Comparison of ENCODE assay signal across 23 cellular contexts in genomic region chr1:106798991-106799390, GRCh38.
A peak's percentile ranks its signal among the peaks of the same experiment; 100 is the strongest.
DNase-seq lines count a peak whose midpoint lies in the region; ATAC-seq and TF ChIP-seq lines count a peak whose summit lies in the region.
"Had no signal": no experiment of that assay in that cellular context is flagged by ENCODE, and none has a peak within 500 bp of the region (broad histone marks: within the 10 kb centered on the region; RNA-seq: fewer than 3 reads in every experiment).

No MANE protein-coding gene starts in this region.

- no peak overlapping the region for H4K8ac ChIP-seq in trophoblast cell (ENCODE audit: low read depth, low read length)

- no peak overlapping the region for H3K18ac ChIP-seq in trophoblast cell (ENCODE audit: low read length)

- CTCF ChIA-PET in mammary epithelial cell (lab: Charles Lee; ENCODE audit: low non-redundant PET) = no interaction called here
- CTCF ChIA-PET in CD4-positive, alpha-beta memory T cell (lab: Charles Lee; ENCODE audit: partially characterized antibody) = no interaction called here

- H3K4me1 ChIP-seq in mammary epithelial cell (ENCODE audit: insufficient read depth, low read length) (no peaks in the 10 kb centered on the region), suprapubic skin (no peaks in the 10 kb centered on the region), trophoblast cell (ENCODE audit: control insufficient read depth in 1 of 2, insufficient read depth in 2 of 2, low read length in 2 of 2) (no peaks in the 10 kb centered on the region)
- no peaks in the 10 kb centered on the region for H3K4me1 ChIP-seq in CD4-positive, alpha-beta memory T cell (ENCODE audit: insufficient read depth, low read length)
- H3K4me1 ChIP-seq: upper lobe of right lung had no signal

- H2BK120ac ChIP-seq in trophoblast cell (ENCODE audit: insufficient read depth, low read length, poor library complexity) = no peak overlapping the region

- WGBS in mammary epithelial cell (ENCODE audit: low coverage, missing lambda C conversion rate) = 43% methylated on average over 4 of the region's 4 CpGs
- WGBS in suprapubic skin = 61% methylated on average over 4 of the region's 4 CpGs
- WGBS in trophoblast cell (ENCODE audit: extremely low coverage, insufficient coverage, insufficient read length) = no CpG with 5 or more reads among the region's 4 CpGs

- no peak overlapping the region for H3K4me3 Mint-ChIP-seq in CD4-positive, alpha-beta memory T cell
- H3K4me3 Mint-ChIP-seq: activated T-helper 1 cell treated with anti-CD3 and anti-CD28 coated beads, Interleukin-12 subunit alpha, Interleukin-12 subunit beta, Interleukin-2, Interleukin-4 antibody, amounts not matched to agents 30 ng/mL and 10 ng/mL and 1 ng/mL, durations not matched to agents 14 hours and 24 hours and 36 hours; CD4-positive, CD25-positive, alpha-beta regulatory T cell; nephron had no signal

- no peak overlapping the region for H3K4ac ChIP-seq in trophoblast cell (ENCODE audit: low read depth, low read length)

- no peak overlapping the region for H2BK12ac ChIP-seq in trophoblast cell (ENCODE audit: low read length)

- BruUV-seq in mammary epithelial cell (replicated peaks; lab: Mats Ljungman, UMichigan) = no TSS peak

- DNase-seq in AG10803 (ENCODE audit: low read depth) (peak; percentile 2), MG63 (peak; percentile 6), mammary epithelial cell (peak; percentile 1), iris pigment epithelial cell (ENCODE audit: low read depth) (peak; percentile 9), suprapubic skin (ENCODE audit: low spot score in 2 of 2) (no peak), trophoblast cell (no peak)
- no peak for DNase-seq in CD4-positive, alpha-beta memory T cell
- DNase-seq: caudate nucleus; CD4-positive, CD25-positive, alpha-beta regulatory T cell; DMS79; effector CD4-positive, alpha-beta T cell; KG1; left cardiac atrium; NCI-H1092; NCI-H2107; NCI-H526 treated with DMSO at 0.1 percent for 48 hours; retina; SHP77 treated with DMSO at 0.1 percent for 48 hours; stimulated activated naive CD4-positive, alpha-beta T cell; upper lobe of right lung had no signal

- H3K4me2 ChIP-seq in mammary epithelial cell (ENCODE audit: insufficient read depth, low read depth, low read length) (no peak overlapping the region), trophoblast cell (ENCODE audit: low read length) (no peak overlapping the region)

- no peak overlapping the region for H4K91ac ChIP-seq in trophoblast cell (ENCODE audit: low read depth, low read length)

- H3K9me3 Mint-ChIP-seq in CD4-positive, alpha-beta memory T cell = peaks cover 0 to 10% (median 3%) of the 10 kb centered on the region in 8 donors
- H3K9me3 Mint-ChIP-seq: activated T-helper 1 cell treated with anti-CD3 and anti-CD28 coated beads, Interleukin-12 subunit alpha, Interleukin-12 subunit beta, Interleukin-2, Interleukin-4 antibody, amounts not matched to agents 30 ng/mL and 10 ng/mL and 1 ng/mL, durations not matched to agents 14 hours and 24 hours and 36 hours; nephron had no signal

- H3K36me3 ChIP-seq in MG63 = no peaks in the 10 kb centered on the region
- H3K36me3 ChIP-seq in mammary epithelial cell (ENCODE audit: insufficient read depth, low read length) = no peaks in the 10 kb centered on the region
- H3K36me3 ChIP-seq in suprapubic skin = no peaks in the 10 kb centered on the region
- H3K36me3 ChIP-seq in trophoblast cell (ENCODE audit: control insufficient read depth in 1 of 2, insufficient read depth in 2 of 2, low read length in 2 of 2) = no peaks in the 10 kb centered on the region
- no peaks in the 10 kb centered on the region for H3K36me3 ChIP-seq in CD4-positive, alpha-beta memory T cell (ENCODE audit: insufficient read depth, low read length)
- H3K36me3 ChIP-seq: upper lobe of right lung had no signal

- H3K27me3 ChIP-seq in MG63 (no peaks in the 10 kb centered on the region), mammary epithelial cell (ENCODE audit: insufficient read depth, low read length) (no peaks in the 10 kb centered on the region), suprapubic skin (no peaks in the 10 kb centered on the region), trophoblast cell (ENCODE audit: insufficient read depth, low read length) (no peaks in the 10 kb centered on the region)
- no peaks in the 10 kb centered on the region for H3K27me3 ChIP-seq in CD4-positive, alpha-beta memory T cell (ENCODE audit: insufficient read depth, low read length)
- H3K27me3 ChIP-seq: upper lobe of right lung had no signal

- H2BK5ac ChIP-seq in trophoblast cell (ENCODE audit: low read depth, low read length, poor library complexity) = no peak overlapping the region

- TF ChIP-seq CTCF in AG10803 (conservative IDR thresholded peaks at IDR 0.05; ENCODE audit: low read length) (no peak), mammary epithelial cell (conservative IDR thresholded peaks at IDR 0.05 in 1 of 2, IDR thresholded peaks at IDR 0.05 in 1 of 2; ENCODE audit: extremely low read depth in 1 of 2, insufficient read depth in 1 of 2, low read depth in 1 of 2, low read length in 2 of 2) (peak in 1 of 2 donors; percentile 29), suprapubic skin (IDR thresholded peaks at IDR 0.05) (no peak)

- ATAC-seq in HG03097 (IDR thresholded peaks at IDR 0.05; ENCODE audit: low FRiP score, unreplicated experiment) = no peak
- ATAC-seq: left cardiac atrium, upper lobe of right lung had no signal

- H3K27ac ChIP-seq in mammary epithelial cell (ENCODE audit: insufficient read depth, low read depth, low read length) = no peak overlapping the region
- no peak overlapping the region for H3K27ac ChIP-seq in suprapubic skin
- no peak overlapping the region for H3K27ac ChIP-seq in trophoblast cell (ENCODE audit: low read depth, low read length)
- H3K27ac ChIP-seq in CD4-positive, alpha-beta memory T cell (ENCODE audit: low read depth, low read length) = no peak overlapping the region
- H3K27ac ChIP-seq: upper lobe of right lung had no signal

- in situ Hi-C loops in mammary epithelial cell (cut with MboI; ENCODE audit: low sequenced_read_pairs in 2 of 2) = no loop called here

- H2AK5ac ChIP-seq in trophoblast cell (ENCODE audit: low read length) = no peak overlapping the region

- H3K4me3 ChIP-seq in AG10803 (ENCODE audit: low read length) = no peak overlapping the region
- no peak overlapping the region for H3K4me3 ChIP-seq in MG63
- H3K4me3 ChIP-seq in mammary epithelial cell (replicated peaks in 1 of 3; ENCODE audit: insufficient read depth in 1 of 3, low read depth in 2 of 3, low read length in 3 of 3) = no peak overlapping the region
- no peak overlapping the region for H3K4me3 ChIP-seq in suprapubic skin
- H3K4me3 ChIP-seq in trophoblast cell (ENCODE audit: low read depth, low read length) = no peak overlapping the region
- H3K4me3 ChIP-seq in CD4-positive, alpha-beta memory T cell (ENCODE audit: low read length in 2 of 2) = no peak overlapping the region
- H3K4me3 ChIP-seq: upper lobe of right lung had no signal

- no peaks in the 10 kb centered on the region for H3K79me1 ChIP-seq in trophoblast cell (ENCODE audit: low read length)

- no peak overlapping the region for H4K12ac ChIP-seq in trophoblast cell (ENCODE audit: low read depth, low read length)

- H3K79me2 ChIP-seq in mammary epithelial cell (ENCODE audit: insufficient read depth, low read length) (no peaks in the 10 kb centered on the region), trophoblast cell (ENCODE audit: control insufficient read depth, insufficient read depth, low read length, poor library complexity) (no peaks in the 10 kb centered on the region)

- no peak overlapping the region for H3K23ac ChIP-seq in trophoblast cell (ENCODE audit: low read length)

- H2AFZ ChIP-seq in mammary epithelial cell (ENCODE audit: low read depth, low read length) (no peak overlapping the region), trophoblast cell (ENCODE audit: insufficient read depth, low read length, poor library complexity) (no peak overlapping the region)

- H3K27ac Mint-ChIP-seq in CD4-positive, alpha-beta memory T cell = no peak overlapping the region
- H3K27ac Mint-ChIP-seq: activated T-helper 1 cell treated with anti-CD3 and anti-CD28 coated beads, Interleukin-12 subunit alpha, Interleukin-12 subunit beta, Interleukin-2, Interleukin-4 antibody, amounts not matched to agents 30 ng/mL and 10 ng/mL and 1 ng/mL, durations not matched to agents 14 hours and 24 hours and 36 hours; CD4-positive, CD25-positive, alpha-beta regulatory T cell; nephron had no signal

- no peak for TF ChIP-seq EP300 in suprapubic skin (IDR thresholded peaks at IDR 0.05)

- H3K14ac ChIP-seq in trophoblast cell (ENCODE audit: low read length) = no peak overlapping the region

- H3K27me3 Mint-ChIP-seq in CD4-positive, alpha-beta memory T cell = no peaks in the 10 kb centered on the region
- H3K27me3 Mint-ChIP-seq: CD4-positive, CD25-positive, alpha-beta regulatory T cell had no signal

- POLR2A ChIA-PET in CD4-positive, alpha-beta memory T cell (lab: Charles Lee; ENCODE audit: partially characterized antibody) = no interaction called here

- intact Hi-C loops in mammary epithelial cell (cut with micrococcal nuclease) = no loop called here
- intact Hi-C loops in CD4-positive, alpha-beta memory T cell (cut with micrococcal nuclease) = no loop called here

- H3K9ac ChIP-seq in mammary epithelial cell (ENCODE audit: insufficient read depth, low read length) (no peak overlapping the region), trophoblast cell (ENCODE audit: low read length) (no peak overlapping the region)

- H3K4me1 Mint-ChIP-seq in CD4-positive, alpha-beta memory T cell = no peaks in the 10 kb centered on the region
- H3K4me1 Mint-ChIP-seq: CD4-positive, CD25-positive, alpha-beta regulatory T cell had no signal

- H4K20me1 ChIP-seq in mammary epithelial cell (ENCODE audit: insufficient read depth, low read length) = no peaks in the 10 kb centered on the region

- no peaks in the 10 kb centered on the region for H3K36me3 Mint-ChIP-seq in CD4-positive, alpha-beta memory T cell
- H3K36me3 Mint-ChIP-seq: CD4-positive, CD25-positive, alpha-beta regulatory T cell had no signal

- TF ChIP-seq POLR2A in suprapubic skin (IDR thresholded peaks at IDR 0.05) = no peak

- H3K9me3 ChIP-seq in MG63 = no peaks in the 10 kb centered on the region
- no peaks in the 10 kb centered on the region for H3K9me3 ChIP-seq in mammary epithelial cell (replicated peaks; ENCODE audit: insufficient read depth, low read length)
- no peaks in the 10 kb centered on the region for H3K9me3 ChIP-seq in suprapubic skin
- H3K9me3 ChIP-seq in trophoblast cell (ENCODE audit: insufficient read depth, low read depth, low read length) = no peaks in the 10 kb centered on the region
- H3K9me3 ChIP-seq in CD4-positive, alpha-beta memory T cell (ENCODE audit: control insufficient read depth in 1 of 2, low read length in 2 of 2) = no peaks in the 10 kb centered on the region
- H3K9me3 ChIP-seq: upper lobe of right lung had no signal

- dilution Hi-C loops in mammary epithelial cell (cut with HindIII; ENCODE audit: low sequenced_read_pairs) = no loop called here

Comparison
In these comparisons a context has a peak if more than half of its experiments do, and no peak if none do; other contexts are left out.
1. DNase-seq: peak in AG10803 (single experiment), MG63 (single experiment), mammary epithelial cell (single experiment) and iris pigment epithelial cell (single experiment); none in suprapubic skin (0 of 2), trophoblast cell (0 of 2) and CD4-positive, alpha-beta memory T cell (0 of 5).